ENCODE assay signal across 28 cellular contexts in genomic region chr5:17114715-17115599, GRCh38.
A peak's percentile ranks its signal among the peaks of the same experiment; 100 is the strongest.
DNase-seq lines count a peak whose midpoint lies in the region; ATAC-seq, FAIRE-seq and TF ChIP-seq lines count a peak whose summit lies in the region.
"Had no signal": no experiment of that assay in that cellular context is flagged by ENCODE, and none has a peak within 500 bp of the region (broad histone marks: within the 10 kb centered on the region; RNA-seq: fewer than 3 reads in every experiment).

No MANE protein-coding gene starts in this region.

- H3K36me3 Mint-ChIP-seq in astrocyte (ENCODE audit: low read depth, unreplicated experiment) (no peaks in the 10 kb centered on the region), mesothelial cell of epicardium (no peaks in the 10 kb centered on the region), CD14-positive monocyte (no peaks in the 10 kb centered on the region)
- H3K36me3 Mint-ChIP-seq: activated naive CD4-positive, alpha-beta T cell treated with anti-CD3 and anti-CD28 coated beads, Interleukin-2, amount 10 ng/mL, durations not matched to agents 7 days and 5 days; CD8-positive, alpha-beta T cell; stimulated activated memory B cell treated with anti-CD40 and anti-IgM and Interleukin-4, amounts not matched to agents 10 μg/mL and 1 μg/mL and 100 μg/mL, for 72 hours; T-cell had no signal

- H3K4me1 ChIP-seq in astrocyte (ENCODE audit: insufficient read depth, low read length): peaks cover 35% of the 10 kb centered on the region
- H3K4me1 ChIP-seq: breast epithelium, uterus had no signal

- no peaks in the 10 kb centered on the region for H3K27me3 ChIP-seq in astrocyte (ENCODE audit: insufficient read depth, low read length)
- H3K27me3 ChIP-seq: breast epithelium, uterus had no signal

- no peak overlapping the region for H3K4me3 ChIP-seq in astrocyte (ENCODE audit: insufficient read depth, low read depth, low read length)
- H3K4me3 ChIP-seq: breast epithelium, uterus had no signal

- H3K9me3 Mint-ChIP-seq in astrocyte (ENCODE audit: unreplicated experiment): no peaks in the 10 kb centered on the region
- no peaks in the 10 kb centered on the region for H3K9me3 Mint-ChIP-seq in mesothelial cell of epicardium
- H3K9me3 Mint-ChIP-seq in CD14-positive monocyte: peaks cover 0 to 2% (median 0%) of the 10 kb centered on the region in 7 donors
- H3K9me3 Mint-ChIP-seq: activated naive CD4-positive, alpha-beta T cell treated with anti-CD3 and anti-CD28 coated beads, Interleukin-2, amount 10 ng/mL, durations not matched to agents 7 days and 5 days; CD8-positive, alpha-beta T cell; H9; memory B cell; stimulated activated memory B cell treated with anti-CD40 and anti-IgM and Interleukin-4, amounts not matched to agents 10 μg/mL and 1 μg/mL and 100 μg/mL, for 72 hours; T-cell had no signal

- H3K36me3 ChIP-seq in astrocyte (ENCODE audit: insufficient read depth, low read length): no peaks in the 10 kb centered on the region
- H3K36me3 ChIP-seq: breast epithelium, uterus had no signal

- TF ChIP-seq CTCF in astrocyte (IDR thresholded peaks at IDR 0.05; ENCODE audit: insufficient read depth, low read depth, low read length) (no peak), mesothelial cell of epicardium (IDR thresholded peaks at IDR 0.05; ENCODE audit: unreplicated experiment) (no peak), CD14-positive monocyte (IDR thresholded peaks at IDR 0.05) (no peak)

- no peak for FAIRE-seq in astrocyte (lab: Jason Lieb, UNC)
- FAIRE-seq: colon, frontal cortex, RCC 7860 had no signal

- DNase-seq in NCI-H748 (lab: John Stamatoyannopoulos, UW; ENCODE audit: unreplicated experiment) (peak; percentile 42), NCI-H748 treated with DMSO at 0.1 percent for 48 hours (lab: John Stamatoyannopoulos, UW) (no peak), astrocyte (ENCODE audit: low read depth) (no peak), left colon (no peak), mesothelial cell of epicardium (ENCODE audit: low spot score in 2 of 2, unreplicated experiment in 2 of 2) (no peak), CD14-positive monocyte (ENCODE audit: low spot score) (no peak)
- DNase-seq: 8988T; activated CD4-positive, CD25-positive, alpha-beta regulatory T cell; activated naive CD4-positive, alpha-beta T cell treated with anti-CD3 and anti-CD28 coated beads, Interleukin-2, amount 10 ng/mL, durations not matched to agents 7 days and 5 days; CD8-positive, alpha-beta T cell; effector memory CD4-positive, alpha-beta T cell; H9; left cardiac atrium; NCI-H1436 treated with DMSO at 0.1 percent for 48 hours; NK-92 treated with Interleukin-12 subunit alpha and Interleukin-12 subunit beta, amount 100 ng/mL, for 24 hours; SIG-M5; stimulated activated CD4-positive, alpha-beta T cell treated with anti-CD3 and anti-CD28 coated beads, Interleukin-4, amount 100 ng/mL, for 4 hours; T-cell; uterus had no signal

- ATAC-seq in left colon (peak; percentile 57), HG02884 (IDR thresholded peaks at IDR 0.05; ENCODE audit: unreplicated experiment) (no peak), GM21390 (IDR thresholded peaks at IDR 0.05; ENCODE audit: unreplicated experiment) (no peak)
- ATAC-seq: CD8-positive, alpha-beta T cell; left cardiac atrium; stimulated activated memory B cell treated with anti-CD40 and anti-IgM and Interleukin-4, amounts not matched to agents 10 μg/mL and 1 μg/mL and 100 μg/mL, for 72 hours; T-cell had no signal

- H3K27ac Mint-ChIP-seq in astrocyte (ENCODE audit: unreplicated experiment): no peak overlapping the region
- H3K27ac Mint-ChIP-seq in mesothelial cell of epicardium: no peak overlapping the region
- H3K27ac Mint-ChIP-seq in CD14-positive monocyte: no peak overlapping the region
- H3K27ac Mint-ChIP-seq: activated naive CD4-positive, alpha-beta T cell treated with anti-CD3 and anti-CD28 coated beads, Interleukin-2, amount 10 ng/mL, durations not matched to agents 7 days and 5 days; CD8-positive, alpha-beta T cell; memory B cell; stimulated activated memory B cell treated with anti-CD40 and anti-IgM and Interleukin-4, amounts not matched to agents 10 μg/mL and 1 μg/mL and 100 μg/mL, for 72 hours; T-cell had no signal

- H3K4me1 Mint-ChIP-seq in astrocyte (ENCODE audit: low read depth, unreplicated experiment) (peaks cover 22% of the 10 kb centered on the region), mesothelial cell of epicardium (peaks cover 28% of the 10 kb centered on the region), CD14-positive monocyte (peaks cover 36% of the 10 kb centered on the region)
- H3K4me1 Mint-ChIP-seq: activated naive CD4-positive, alpha-beta T cell treated with anti-CD3 and anti-CD28 coated beads, Interleukin-2, amount 10 ng/mL, durations not matched to agents 7 days and 5 days had no signal

- H3K79me2 ChIP-seq in astrocyte (ENCODE audit: insufficient read depth, low read length): no peaks in the 10 kb centered on the region

- no peak overlapping the region for H2AFZ ChIP-seq in astrocyte (ENCODE audit: low read depth, low read length)

- H3K4me3 Mint-ChIP-seq in astrocyte (ENCODE audit: unreplicated experiment) (no peak overlapping the region), mesothelial cell of epicardium (no peak overlapping the region), CD14-positive monocyte (no peak overlapping the region)
- H3K4me3 Mint-ChIP-seq: activated naive CD4-positive, alpha-beta T cell treated with anti-CD3 and anti-CD28 coated beads, Interleukin-2, amount 10 ng/mL, durations not matched to agents 7 days and 5 days; CD8-positive, alpha-beta T cell; H9; memory B cell; stimulated activated memory B cell treated with anti-CD40 and anti-IgM and Interleukin-4, amounts not matched to agents 10 μg/mL and 1 μg/mL and 100 μg/mL, for 72 hours; T-cell had no signal

- peak overlapping the region; percentile 73 for H3K9ac ChIP-seq in astrocyte (ENCODE audit: low read length)
- H3K9ac ChIP-seq: KMS-11 had no signal

- peak overlapping the region; percentile 91 for H3K27ac ChIP-seq in astrocyte (ENCODE audit: low read depth, low read length)
- H3K27ac ChIP-seq: breast epithelium, KMS-11, uterus had no signal

- H4K20me1 ChIP-seq in astrocyte (ENCODE audit: insufficient read depth, low read length): no peaks in the 10 kb centered on the region

- intact Hi-C loops in left colon (cut with DNase I, micrococcal nuclease): no loop called here
- intact Hi-C loops in CD14-positive monocyte (cut with micrococcal nuclease): loop anchor here in 1 of 2 donors (10.0 kb wide), 1 partner anchor 490 kb away; no protein-coding TSS in a partner anchor

- no peaks in the 10 kb centered on the region for H3K9me3 ChIP-seq in astrocyte (ENCODE audit: insufficient read depth, low read depth, low read length)
- H3K9me3 ChIP-seq: breast epithelium, uterus had no signal

- peak overlapping the region; percentile 73 for H3K4me2 ChIP-seq in astrocyte (ENCODE audit: low read length)
- H3K4me2 ChIP-seq: KMS-11 had no signal

- H3K27me3 Mint-ChIP-seq in astrocyte (ENCODE audit: low read depth, unreplicated experiment) (no peaks in the 10 kb centered on the region), mesothelial cell of epicardium (ENCODE audit: low read depth) (no peaks in the 10 kb centered on the region), CD14-positive monocyte (ENCODE audit: low read depth in 3 of 3) (peaks cover 0 to 5% (median 0%) of the 10 kb centered on the region in 3 donors)
- H3K27me3 Mint-ChIP-seq: activated naive CD4-positive, alpha-beta T cell treated with anti-CD3 and anti-CD28 coated beads, Interleukin-2, amount 10 ng/mL, durations not matched to agents 7 days and 5 days had no signal
